In the genomic region with DNA sequence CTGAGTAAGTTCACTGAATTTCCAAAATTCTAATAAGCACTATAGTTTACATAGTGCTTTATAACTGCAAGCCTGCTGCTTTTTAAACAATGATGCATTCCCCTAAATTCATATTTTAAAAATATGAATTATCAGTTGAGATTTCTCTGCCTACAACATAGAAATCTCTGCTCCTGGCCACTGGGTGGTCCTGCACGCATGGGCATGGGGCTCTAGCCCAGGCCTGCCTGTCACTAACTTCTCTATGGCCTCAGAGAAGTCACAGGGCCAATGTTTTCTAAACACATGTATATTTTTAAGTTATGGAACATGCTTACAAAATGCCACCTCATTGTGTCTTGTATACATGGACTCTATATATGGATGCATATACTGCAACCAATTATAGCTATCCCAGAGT, we compare ENCODE assay signal across 24 cellular contexts.
A peak's percentile ranks its signal among the peaks of the same experiment; 100 is the strongest.
DNase-seq lines count a peak whose midpoint lies in the region; ATAC-seq and TF ChIP-seq lines count a peak whose summit lies in the region.
"Had no signal": no experiment of that assay in that cellular context is flagged by ENCODE, and none has a peak within 500 bp of the region (broad histone marks: within the 10 kb centered on the region; RNA-seq: fewer than 3 reads in every experiment).

No MANE protein-coding gene starts in this region.

- peak; percentile 16 for DNase-seq in NCI-H69 (lab: John Stamatoyannopoulos, UW)
- DNase-seq in chondrocyte (ENCODE audit: low spot score) = no peak
- DNase-seq in osteoblast (ENCODE audit: insufficient read length, low spot score, missing footprints) = no peak
- no peak for DNase-seq in Calu3
- no peak for DNase-seq in occipital lobe (lab: John Stamatoyannopoulos, UW)
- no peak for DNase-seq in DMS153 treated with DMSO at 0.1 percent for 48 hours (lab: John Stamatoyannopoulos, UW; ENCODE audit: unreplicated experiment)
- DNase-seq: activated CD4-positive, alpha-beta T cell treated with anti-CD3 and anti-CD28 coated beads for 36 hours; activated naive CD4-positive, alpha-beta T cell treated with Interleukin-2 at 50 U/mL for 16 hours; activated T-cell treated with anti-CD3 and anti-CD28 coated beads, Interleukin-2, amount 50 U/mL, for 48 hours; COR-L47; NCI-H2029 treated with DMSO at 0.1 percent for 48 hours; NCI-H345; SHP77; stimulated activated CD4-positive, alpha-beta T cell treated with anti-CD3 and anti-CD28 coated beads, Interleukin-2, amount 100 ng/mL, for 48 hours had no signal

- H3K27ac Mint-ChIP-seq in chondrocyte (ENCODE audit: unreplicated experiment) = peak overlapping the region; percentile 94
- H3K27ac Mint-ChIP-seq in Calu3 (ENCODE audit: unreplicated experiment) = no peak overlapping the region
- H3K27ac Mint-ChIP-seq: activated CD4-positive, alpha-beta T cell treated with anti-CD3 and anti-CD28 coated beads for 36 hours; dendritic cell treated with granulocyte-macrophage colony-stimulating factor and Interleukin-4, amounts not matched to agents 40 ng/mL and 50 ng/mL, for 4 days; stimulated activated effector memory CD8-positive, alpha-beta T cell treated with anti-CD3 and anti-CD28 coated beads, Interleukin-12 subunit alpha, Interleukin-12 subunit beta, amount 100 ng/mL, for 72 hours; T-helper 1 cell treated with Interleukin-12 subunit alpha and Interleukin-12 subunit beta and Interleukin-4 antibody, amounts not matched to agents 30 μg/mL and 1 μg/mL, for 36 hours had no signal

- peak; percentile 59 for TF ChIP-seq CTCF in chondrocyte (IDR thresholded peaks at IDR 0.05)
- no peak for TF ChIP-seq CTCF in osteoblast (IDR thresholded peaks at IDR 0.05; ENCODE audit: extremely low read depth, low read depth, low read length)
- TF ChIP-seq CTCF in Calu3 (IDR thresholded peaks at IDR 0.05; ENCODE audit: unreplicated experiment) = no peak

- ATAC-seq in GM19455 (IDR thresholded peaks at IDR 0.05; ENCODE audit: unreplicated experiment) = no peak
- ATAC-seq: activated CD4-positive, alpha-beta T cell treated with anti-CD3 and anti-CD28 coated beads for 36 hours; HCT116; stimulated activated effector memory CD8-positive, alpha-beta T cell treated with anti-CD3 and anti-CD28 coated beads, Interleukin-12 subunit alpha, Interleukin-12 subunit beta, amount 100 ng/mL, for 72 hours had no signal

- CTCF ChIA-PET in Calu3 (lab: Charles Lee) = no interaction called here

- peak overlapping the region; percentile 88 for H3K4me2 ChIP-seq in osteoblast (ENCODE audit: insufficient read depth, low read length)
- H3K4me2 ChIP-seq: BLaER1 treated with 17β-estradiol and CSF1 and Interleukin-3, amounts not matched to agents 10 nM and 100 nM had no signal

- intact Hi-C loops in Calu3 (cut with micrococcal nuclease; ENCODE audit: unreplicated experiment) = no loop called here

- H3K4me3 Mint-ChIP-seq in chondrocyte (ENCODE audit: unreplicated experiment) (peak overlapping the region; percentile 70), Calu3 (ENCODE audit: low read depth, unreplicated experiment) (no peak overlapping the region)
- H3K4me3 Mint-ChIP-seq: activated CD4-positive, alpha-beta T cell treated with anti-CD3 and anti-CD28 coated beads for 36 hours; dendritic cell treated with granulocyte-macrophage colony-stimulating factor and Interleukin-4, amounts not matched to agents 40 ng/mL and 50 ng/mL, for 4 days; stimulated activated effector memory CD8-positive, alpha-beta T cell treated with anti-CD3 and anti-CD28 coated beads, Interleukin-12 subunit alpha, Interleukin-12 subunit beta, amount 100 ng/mL, for 72 hours; T-helper 1 cell treated with Interleukin-12 subunit alpha and Interleukin-12 subunit beta and Interleukin-4 antibody, amounts not matched to agents 30 μg/mL and 1 μg/mL, for 36 hours had no signal

- no peaks in the 10 kb centered on the region for H3K27me3 ChIP-seq in ACC112 (ENCODE audit: insufficient read depth, low read length)
- H3K27me3 ChIP-seq in osteoblast (ENCODE audit: insufficient read depth, low read length) = no peaks in the 10 kb centered on the region
- H3K27me3 ChIP-seq: BLaER1 treated with 17β-estradiol and CSF1 and Interleukin-3, amounts not matched to agents 10 nM and 100 nM; neutrophil; vagina had no signal

- H3K36me3 Mint-ChIP-seq in chondrocyte (ENCODE audit: low read depth) (peaks cover 2% of the 10 kb centered on the region), Calu3 (ENCODE audit: insufficient read depth, unreplicated experiment) (no peaks in the 10 kb centered on the region)
- H3K36me3 Mint-ChIP-seq: stimulated activated effector memory CD8-positive, alpha-beta T cell treated with anti-CD3 and anti-CD28 coated beads, Interleukin-12 subunit alpha, Interleukin-12 subunit beta, amount 100 ng/mL, for 72 hours had no signal

- H2AFZ ChIP-seq in ACC112 (ENCODE audit: low read length, unreplicated experiment) (peak overlapping the region; percentile 72), osteoblast (ENCODE audit: low read length) (no peak overlapping the region)

- H3K4me1 Mint-ChIP-seq in chondrocyte (ENCODE audit: low read depth) (peaks cover 30% of the 10 kb centered on the region), Calu3 (ENCODE audit: low read depth, unreplicated experiment) (no peaks in the 10 kb centered on the region)
- H3K4me1 Mint-ChIP-seq: activated CD4-positive, alpha-beta T cell treated with anti-CD3 and anti-CD28 coated beads for 36 hours had no signal

- H4K20me1 ChIP-seq in osteoblast (ENCODE audit: insufficient read depth, low read length) = no peaks in the 10 kb centered on the region
- H4K20me1 ChIP-seq: BLaER1 treated with 17β-estradiol and CSF1 and Interleukin-3, amounts not matched to agents 10 nM and 100 nM had no signal

- H3K36me3 ChIP-seq in ACC112 (ENCODE audit: insufficient read depth, low read length) = no peaks in the 10 kb centered on the region
- no peaks in the 10 kb centered on the region for H3K36me3 ChIP-seq in osteoblast (ENCODE audit: insufficient read depth, low read length)
- H3K36me3 ChIP-seq: BLaER1 treated with 17β-estradiol and CSF1 and Interleukin-3, amounts not matched to agents 10 nM and 100 nM; neutrophil; vagina had no signal

- H3K79me2 ChIP-seq in ACC112 (ENCODE audit: control insufficient read depth, insufficient read depth, low read length, unreplicated experiment) = no peaks in the 10 kb centered on the region
- H3K79me2 ChIP-seq in osteoblast (ENCODE audit: insufficient read depth, low read length) = no peaks in the 10 kb centered on the region

- H3K27ac ChIP-seq in ACC112 (ENCODE audit: low read depth, low read length) (peak overlapping the region; percentile 13), osteoblast (ENCODE audit: low read depth, low read length) (peak overlapping the region; percentile 62)
- H3K27ac ChIP-seq: BLaER1 treated with 17β-estradiol and CSF1 and Interleukin-3, amounts not matched to agents 10 nM and 100 nM; neutrophil; vagina had no signal

- no TSS peak for BruUV-seq in Calu3 (replicated peaks; lab: Mats Ljungman, UMichigan)

- peak overlapping the region; percentile 76 for H3K4me3 ChIP-seq in ACC112 (ENCODE audit: low read depth, low read length)
- H3K4me3 ChIP-seq in osteoblast (ENCODE audit: insufficient read depth, low read length) = peak overlapping the region; percentile 61
- H3K4me3 ChIP-seq: BLaER1 treated with 17β-estradiol and CSF1 and Interleukin-3, amounts not matched to agents 10 nM and 100 nM; lung had no signal

- H3K27me3 Mint-ChIP-seq in chondrocyte (ENCODE audit: low read depth) = no peaks in the 10 kb centered on the region
- H3K27me3 Mint-ChIP-seq in Calu3 (ENCODE audit: unreplicated experiment) = no peaks in the 10 kb centered on the region
- H3K27me3 Mint-ChIP-seq: activated CD4-positive, alpha-beta T cell treated with anti-CD3 and anti-CD28 coated beads for 36 hours; dendritic cell treated with granulocyte-macrophage colony-stimulating factor and Interleukin-4, amounts not matched to agents 40 ng/mL and 50 ng/mL, for 4 days had no signal

- H3K9me3 ChIP-seq in osteoblast (ENCODE audit: low read depth, low read length) = no peaks in the 10 kb centered on the region
- H3K9me3 ChIP-seq: BLaER1 treated with 17β-estradiol and CSF1 and Interleukin-3, amounts not matched to agents 10 nM and 100 nM; neutrophil; vagina had no signal

- H3K4me1 ChIP-seq in ACC112 (ENCODE audit: control insufficient read depth, insufficient read depth, low read length, unreplicated experiment) (peaks cover 25% of the 10 kb centered on the region), osteoblast (ENCODE audit: insufficient read depth, low read length) (peaks cover 35% of the 10 kb centered on the region)

- H3K9me3 Mint-ChIP-seq in chondrocyte (ENCODE audit: low read depth) (no peaks in the 10 kb centered on the region), Calu3 (ENCODE audit: low read depth, unreplicated experiment) (no peaks in the 10 kb centered on the region)
- H3K9me3 Mint-ChIP-seq: dendritic cell treated with granulocyte-macrophage colony-stimulating factor and Interleukin-4, amounts not matched to agents 40 ng/mL and 50 ng/mL, for 4 days; stimulated activated effector memory CD8-positive, alpha-beta T cell treated with anti-CD3 and anti-CD28 coated beads, Interleukin-12 subunit alpha, Interleukin-12 subunit beta, amount 100 ng/mL, for 72 hours; T-helper 1 cell treated with Interleukin-12 subunit alpha and Interleukin-12 subunit beta and Interleukin-4 antibody, amounts not matched to agents 30 μg/mL and 1 μg/mL, for 36 hours had no signal
